Comparison of ENCODE assay signal across 8 cellular contexts in genomic region chr1:54499097-54500029, GRCh38. TPM values are rescaled to one million over a fixed set of nuclear protein-coding genes. Genes with fewer than 3 reads are reported as not detected.
A peak's percentile ranks its signal among the peaks of the same experiment; 100 is the strongest.
DNase-seq lines count a peak whose midpoint lies in the region; ATAC-seq and TF ChIP-seq lines count a peak whose summit lies in the region.

No MANE protein-coding gene starts in this region.

- H3K79me2 ChIP-seq in neural progenitor cell (ENCODE audit: low read depth) = no peaks in the 10 kb centered on the region

- H3K4me1 ChIP-seq in neural progenitor cell = peaks cover 13% of the 10 kb centered on the region

- DNase-seq in DMS114 treated with DMSO at 0.1 percent for 48 hours (lab: John Stamatoyannopoulos, UW; ENCODE audit: unreplicated experiment) = peak; percentile 47
- peak; percentile 26 for DNase-seq in LHCN-M2 (ENCODE audit: low read depth)
- peak; percentile 28 for DNase-seq in activated CD8-positive, alpha-beta memory T cell treated with anti-CD3 and anti-CD28 coated beads, Interleukin-2, amount 50 U/mL, for 4 hours
- DNase-seq in fibroblast of the aortic adventitia (ENCODE audit: low read depth) = peak; percentile 34
- peak; percentile 77 for DNase-seq in neural progenitor cell (ENCODE audit: low spot score)
- DNase-seq in mucosa of gallbladder (ENCODE audit: low spot score) = no peak

- peak overlapping the region; percentile 50 for H3K27ac Mint-ChIP-seq in neural progenitor cell

- peaks cover 29% of the 10 kb centered on the region for H3K27me3 ChIP-seq in neural progenitor cell

- H2AFZ ChIP-seq in neural progenitor cell (replicated peaks) = peak overlapping the region; percentile 58

- peaks cover 26% of the 10 kb centered on the region for H3K4me1 Mint-ChIP-seq in neural progenitor cell

- no peaks in the 10 kb centered on the region for H3K9me3 Mint-ChIP-seq in neural progenitor cell

- peak overlapping the region; percentile 75 for H3K4me3 Mint-ChIP-seq in neural progenitor cell

- H4K20me1 ChIP-seq in neural progenitor cell (ENCODE audit: low read depth) = no peaks in the 10 kb centered on the region

- H3K27me3 Mint-ChIP-seq in neural progenitor cell (ENCODE audit: insufficient read depth, low read depth) = peaks cover 22% of the 10 kb centered on the region

- no peaks in the 10 kb centered on the region for H3K36me3 ChIP-seq in neural progenitor cell

- H3K27ac ChIP-seq in neural progenitor cell = no peak overlapping the region

- peak overlapping the region; percentile 39 for H3K4me3 ChIP-seq in fibroblast of the aortic adventitia (ENCODE audit: low read depth, low read length)
- H3K4me3 ChIP-seq in neural progenitor cell = peak overlapping the region; percentile 50

- peak overlapping the region; percentile 87 for H3K4me2 ChIP-seq in neural progenitor cell

- ATAC-seq in HG02678 (IDR thresholded peaks at IDR 0.05; ENCODE audit: unreplicated experiment) = no peak
- ATAC-seq in HG03039 (IDR thresholded peaks at IDR 0.05; ENCODE audit: unreplicated experiment) = no peak

- peaks cover 2% of the 10 kb centered on the region for H3K36me3 Mint-ChIP-seq in neural progenitor cell

- TF ChIP-seq CTCF in fibroblast of the aortic adventitia (IDR thresholded peaks at IDR 0.05; ENCODE audit: insufficient read depth, low read length) (peak; percentile 54), neural progenitor cell (IDR thresholded peaks at IDR 0.05) (peak; percentile 56)

- no peak overlapping the region for H3K9ac ChIP-seq in neural progenitor cell

- peaks cover 10% of the 10 kb centered on the region for H3F3A ChIP-seq in neural progenitor cell (ENCODE audit: low read depth)

- no peaks in the 10 kb centered on the region for H3K9me3 ChIP-seq in neural progenitor cell (ENCODE audit: low read depth)

RNA-seq across cellular contexts. Expression of gene ACOT11, which starts 48.7 kb away (rescaled TPM):
- 9.9 and 11.6 TPM in 2 replicates for total RNA-seq in LHCN-M2 (2014; rRNA removed)
- polyA plus RNA-seq in LHCN-M2 (2012) = 11.1 TPM
- 1.1 and 3.9 TPM in 2 replicates for total RNA-seq in fibroblast of the aortic adventitia (ENCODE audit: low replicate concordance)
- total RNA-seq in neural progenitor cell (ENCODE audit: low replicate concordance) = 0.51 and 1.7 TPM in 2 replicates
- total RNA-seq in mucosa of gallbladder = 38.1 TPM
